In genomic region chr12:112514926-112515642, GRCh38 we compare ENCODE assay signal across 22 cellular contexts.
A peak's percentile ranks its signal among the peaks of the same experiment; 100 is the strongest.
DNase-seq lines count a peak whose midpoint lies in the region; ATAC-seq and TF ChIP-seq lines count a peak whose summit lies in the region.
"Had no signal": no experiment of that assay in that cellular context is flagged by ENCODE, and none has a peak within 500 bp of the region (broad histone marks: within the 10 kb centered on the region; RNA-seq: fewer than 3 reads in every experiment).

No MANE protein-coding gene starts in this region.

- H3K4me3 ChIP-seq in testis (no peak overlapping the region), tibial nerve (no peak overlapping the region)
- H3K4me3 ChIP-seq: A549, heart left ventricle, K562, MG63, stomach, upper lobe of left lung had no signal

- H3K27me3 Mint-ChIP-seq in activated CD4-positive, alpha-beta memory T cell treated with anti-CD3 and anti-CD28 coated beads for 36 hours = no peaks in the 10 kb centered on the region
- no peaks in the 10 kb centered on the region for H3K27me3 Mint-ChIP-seq in activated CD4-positive, alpha-beta memory T cell treated with anti-CD3 and anti-CD28 coated beads, Interleukin-2, amount 10 ng/mL, durations not matched to agents 7 days and 5 days
- peaks cover 4% of the 10 kb centered on the region for H3K27me3 Mint-ChIP-seq in HFFc6 (ENCODE audit: insufficient read depth)
- H3K27me3 Mint-ChIP-seq in dendritic cell treated with granulocyte-macrophage colony-stimulating factor and Interleukin-4, amounts not matched to agents 40 ng/mL and 50 ng/mL, for 4 days = no peaks in the 10 kb centered on the region
- H3K27me3 Mint-ChIP-seq in stimulated activated naive B cell treated with anti-CD40 and anti-IgM and Interleukin-4, amounts not matched to agents 10 μg/mL and 1 μg/mL and 100 μg/mL, for 72 hours = peaks cover 0 to 3% of the 10 kb centered on the region in 2 donors
- H3K27me3 Mint-ChIP-seq: activated naive CD8-positive, alpha-beta T cell had no signal

- no peaks in the 10 kb centered on the region for H3K4me1 ChIP-seq in testis
- no peaks in the 10 kb centered on the region for H3K4me1 ChIP-seq in tibial nerve
- H3K4me1 ChIP-seq: A549, heart left ventricle, stomach, upper lobe of left lung had no signal

- CTCF ChIA-PET in activated CD4-positive, alpha-beta memory T cell treated with anti-CD3 and anti-CD28 coated beads for 36 hours (lab: Charles Lee) = no interaction called here
- CTCF ChIA-PET in activated CD4-positive, alpha-beta memory T cell treated with anti-CD3 and anti-CD28 coated beads, Interleukin-2, amount 10 ng/mL, durations not matched to agents 7 days and 5 days (lab: Charles Lee) = interaction anchor here (0.6 kb wide), 1 partner anchor 1851 kb away, joined by 4 read pairs; no protein-coding TSS in a partner anchor

- H3K4me3 Mint-ChIP-seq in activated CD4-positive, alpha-beta memory T cell treated with anti-CD3 and anti-CD28 coated beads for 36 hours = no peak overlapping the region
- no peak overlapping the region for H3K4me3 Mint-ChIP-seq in activated CD4-positive, alpha-beta memory T cell treated with anti-CD3 and anti-CD28 coated beads, Interleukin-2, amount 10 ng/mL, durations not matched to agents 7 days and 5 days
- H3K4me3 Mint-ChIP-seq in HFFc6 = no peak overlapping the region
- H3K4me3 Mint-ChIP-seq in dendritic cell treated with granulocyte-macrophage colony-stimulating factor and Interleukin-4, amounts not matched to agents 40 ng/mL and 50 ng/mL, for 4 days = no peak overlapping the region
- H3K4me3 Mint-ChIP-seq in stimulated activated naive B cell treated with anti-CD40 and anti-IgM and Interleukin-4, amounts not matched to agents 10 μg/mL and 1 μg/mL and 100 μg/mL, for 72 hours = peak overlapping the region in 1 of 2 donors; percentile 14
- H3K4me3 Mint-ChIP-seq: activated naive CD8-positive, alpha-beta T cell; CD14-positive monocyte had no signal

- DNase-seq in activated CD4-positive, alpha-beta memory T cell treated with anti-CD3 and anti-CD28 coated beads for 36 hours = peak; percentile 13
- DNase-seq in activated CD4-positive, alpha-beta memory T cell treated with anti-CD3 and anti-CD28 coated beads, Interleukin-2, amount 10 ng/mL, durations not matched to agents 7 days and 5 days = no peak
- DNase-seq in HFFc6 (peak; percentile 29), testis (no peak), tibial nerve (ENCODE audit: low spot score in 2 of 2) (no peak)
- DNase-seq in stimulated activated naive B cell treated with anti-CD40 and anti-IgM and Interleukin-4, amounts not matched to agents 10 μg/mL and 1 μg/mL and 100 μg/mL, for 72 hours = peak; percentile 2
- DNase-seq: activated CD4-positive, CD25-positive, alpha-beta regulatory T cell; brain microvascular endothelial cell; heart left ventricle; left colon; mesendoderm; MG63; NCI-H526 treated with DMSO at 0.1 percent for 48 hours; small intestine; stomach; upper lobe of left lung had no signal

- POLR2A ChIA-PET in activated CD4-positive, alpha-beta memory T cell treated with anti-CD3 and anti-CD28 coated beads for 36 hours (lab: Charles Lee) = interaction anchor here (0.5 kb wide), 1 partner anchor 78 kb away, joined by 4 read pairs; no protein-coding TSS in a partner anchor
- POLR2A ChIA-PET in activated CD4-positive, alpha-beta memory T cell treated with anti-CD3 and anti-CD28 coated beads, Interleukin-2, amount 10 ng/mL, durations not matched to agents 7 days and 5 days (lab: Charles Lee) = no interaction called here

- no peak overlapping the region for H3K27ac Mint-ChIP-seq in activated CD4-positive, alpha-beta memory T cell treated with anti-CD3 and anti-CD28 coated beads for 36 hours
- H3K27ac Mint-ChIP-seq in activated CD4-positive, alpha-beta memory T cell treated with anti-CD3 and anti-CD28 coated beads, Interleukin-2, amount 10 ng/mL, durations not matched to agents 7 days and 5 days = no peak overlapping the region
- no peak overlapping the region for H3K27ac Mint-ChIP-seq in HFFc6
- H3K27ac Mint-ChIP-seq in dendritic cell treated with granulocyte-macrophage colony-stimulating factor and Interleukin-4, amounts not matched to agents 40 ng/mL and 50 ng/mL, for 4 days = peak overlapping the region; percentile 50
- peak overlapping the region; percentile 87 for H3K27ac Mint-ChIP-seq in stimulated activated naive B cell treated with anti-CD40 and anti-IgM and Interleukin-4, amounts not matched to agents 10 μg/mL and 1 μg/mL and 100 μg/mL, for 72 hours
- H3K27ac Mint-ChIP-seq: activated naive CD8-positive, alpha-beta T cell; CD14-positive monocyte had no signal

- TF ChIP-seq POLR2A in testis (IDR thresholded peaks at IDR 0.05) (no peak), tibial nerve (IDR thresholded peaks at IDR 0.05) (no peak)

- H3K27ac ChIP-seq in testis (no peak overlapping the region), tibial nerve (no peak overlapping the region)
- H3K27ac ChIP-seq: A549, brain microvascular endothelial cell, heart left ventricle, stomach, upper lobe of left lung had no signal

- no peaks in the 10 kb centered on the region for H3K27me3 ChIP-seq in testis
- no peaks in the 10 kb centered on the region for H3K27me3 ChIP-seq in tibial nerve
- H3K27me3 ChIP-seq: brain microvascular endothelial cell, heart left ventricle, MG63, stomach, upper lobe of left lung had no signal

- H3K9me3 ChIP-seq in testis (no peaks in the 10 kb centered on the region), tibial nerve (no peaks in the 10 kb centered on the region)
- H3K9me3 ChIP-seq: A549, heart left ventricle, MG63, stomach, upper lobe of left lung had no signal

- H3K36me3 ChIP-seq in testis (ENCODE audit: low read depth, missing control alignments) (no peaks in the 10 kb centered on the region), tibial nerve (peaks cover 0 to 16% (median 0%) of the 10 kb centered on the region in 3 donors)
- H3K36me3 ChIP-seq: brain microvascular endothelial cell had no signal

- TF ChIP-seq EP300 in tibial nerve (IDR thresholded peaks at IDR 0.05) = no peak

- 82 to 83% methylated on average over 9 of the region's 9 CpGs for WGBS in testis, 2 donors
- WGBS in tibial nerve, 2 donors = 61 to 63% methylated on average over 9 of the region's 9 CpGs

- H3K9me3 Mint-ChIP-seq in activated CD4-positive, alpha-beta memory T cell treated with anti-CD3 and anti-CD28 coated beads for 36 hours = no peaks in the 10 kb centered on the region
- no peaks in the 10 kb centered on the region for H3K9me3 Mint-ChIP-seq in activated CD4-positive, alpha-beta memory T cell treated with anti-CD3 and anti-CD28 coated beads, Interleukin-2, amount 10 ng/mL, durations not matched to agents 7 days and 5 days
- H3K9me3 Mint-ChIP-seq in HFFc6 = no peaks in the 10 kb centered on the region
- H3K9me3 Mint-ChIP-seq in dendritic cell treated with granulocyte-macrophage colony-stimulating factor and Interleukin-4, amounts not matched to agents 40 ng/mL and 50 ng/mL, for 4 days = no peaks in the 10 kb centered on the region
- no peaks in the 10 kb centered on the region for H3K9me3 Mint-ChIP-seq in stimulated activated naive B cell treated with anti-CD40 and anti-IgM and Interleukin-4, amounts not matched to agents 10 μg/mL and 1 μg/mL and 100 μg/mL, for 72 hours
- H3K9me3 Mint-ChIP-seq: CD14-positive monocyte had no signal

- no peak for TF ChIP-seq CTCF in HFFc6 (IDR thresholded peaks at IDR 0.05)
- TF ChIP-seq CTCF in testis (IDR thresholded peaks at IDR 0.05) = no peak
- TF ChIP-seq CTCF in tibial nerve (IDR thresholded peaks at IDR 0.05) = no peak

- intact Hi-C loops in activated CD4-positive, alpha-beta memory T cell treated with anti-CD3 and anti-CD28 coated beads for 36 hours (cut with micrococcal nuclease) = no loop called here
- intact Hi-C loops in dendritic cell treated with granulocyte-macrophage colony-stimulating factor and Interleukin-4, amounts not matched to agents 40 ng/mL and 50 ng/mL, for 4 days (cut with micrococcal nuclease) = no loop called here
- intact Hi-C loops in testis (cut with DNase I; ENCODE audit: low total_unique reads) = no loop called here

- ATAC-seq in stimulated activated naive B cell treated with anti-CD40 and anti-IgM and Interleukin-4, amounts not matched to agents 10 μg/mL and 1 μg/mL and 100 μg/mL, for 72 hours (replicated peaks) = peak; percentile 69 to 85
- no peak for ATAC-seq in GM18868 (IDR thresholded peaks at IDR 0.05; ENCODE audit: unreplicated experiment)
- ATAC-seq: A549, heart left ventricle, K562, left colon had no signal

- H3K36me3 Mint-ChIP-seq in activated CD4-positive, alpha-beta memory T cell treated with anti-CD3 and anti-CD28 coated beads for 36 hours = peaks cover 5% of the 10 kb centered on the region
- H3K36me3 Mint-ChIP-seq in activated CD4-positive, alpha-beta memory T cell treated with anti-CD3 and anti-CD28 coated beads, Interleukin-2, amount 10 ng/mL, durations not matched to agents 7 days and 5 days (ENCODE audit: low read depth) = peaks cover 11% of the 10 kb centered on the region
- H3K36me3 Mint-ChIP-seq in HFFc6 (ENCODE audit: low read depth) = no peaks in the 10 kb centered on the region
- H3K36me3 Mint-ChIP-seq in dendritic cell treated with granulocyte-macrophage colony-stimulating factor and Interleukin-4, amounts not matched to agents 40 ng/mL and 50 ng/mL, for 4 days (ENCODE audit: low read depth) = peaks cover 5% of the 10 kb centered on the region
- peaks cover 3 to 26% of the 10 kb centered on the region in 2 donors for H3K36me3 Mint-ChIP-seq in stimulated activated naive B cell treated with anti-CD40 and anti-IgM and Interleukin-4, amounts not matched to agents 10 μg/mL and 1 μg/mL and 100 μg/mL, for 72 hours

- H3K4me1 Mint-ChIP-seq in activated CD4-positive, alpha-beta memory T cell treated with anti-CD3 and anti-CD28 coated beads for 36 hours (ENCODE audit: low read depth) = peaks cover 4% of the 10 kb centered on the region
- no peaks in the 10 kb centered on the region for H3K4me1 Mint-ChIP-seq in activated CD4-positive, alpha-beta memory T cell treated with anti-CD3 and anti-CD28 coated beads, Interleukin-2, amount 10 ng/mL, durations not matched to agents 7 days and 5 days
- no peaks in the 10 kb centered on the region for H3K4me1 Mint-ChIP-seq in HFFc6 (ENCODE audit: low read depth)
- H3K4me1 Mint-ChIP-seq in dendritic cell treated with granulocyte-macrophage colony-stimulating factor and Interleukin-4, amounts not matched to agents 40 ng/mL and 50 ng/mL, for 4 days (ENCODE audit: low read depth) = no peaks in the 10 kb centered on the region
- H3K4me1 Mint-ChIP-seq in stimulated activated naive B cell treated with anti-CD40 and anti-IgM and Interleukin-4, amounts not matched to agents 10 μg/mL and 1 μg/mL and 100 μg/mL, for 72 hours = peaks cover 10 to 11% of the 10 kb centered on the region in 2 donors
- H3K4me1 Mint-ChIP-seq: CD14-positive monocyte had no signal

Comparison
In these comparisons a context has a peak if more than half of its experiments do, and no peak if none do; other contexts are left out.
1. DNase-seq: peak in activated CD4-positive, alpha-beta memory T cell treated with anti-CD3 and anti-CD28 coated beads for 36 hours (single experiment), HFFc6 (single experiment) and stimulated activated naive B cell treated with anti-CD40 and anti-IgM and Interleukin-4, amounts not matched to agents 10 μg/mL and 1 μg/mL and 100 μg/mL, for 72 hours (single experiment); none in activated CD4-positive, alpha-beta memory T cell treated with anti-CD3 and anti-CD28 coated beads, Interleukin-2, amount 10 ng/mL, durations not matched to agents 7 days and 5 days (single experiment), testis (single experiment) and tibial nerve (0 of 2).
2. H3K27ac Mint-ChIP-seq: peak in dendritic cell treated with granulocyte-macrophage colony-stimulating factor and Interleukin-4, amounts not matched to agents 40 ng/mL and 50 ng/mL, for 4 days (single experiment) and stimulated activated naive B cell treated with anti-CD40 and anti-IgM and Interleukin-4, amounts not matched to agents 10 μg/mL and 1 μg/mL and 100 μg/mL, for 72 hours (single experiment); none in activated CD4-positive, alpha-beta memory T cell treated with anti-CD3 and anti-CD28 coated beads for 36 hours (single experiment), activated CD4-positive, alpha-beta memory T cell treated with anti-CD3 and anti-CD28 coated beads, Interleukin-2, amount 10 ng/mL, durations not matched to agents 7 days and 5 days (single experiment) and HFFc6 (single experiment).